ENCODE assay signal across 20 cellular contexts in the genomic region with DNA sequence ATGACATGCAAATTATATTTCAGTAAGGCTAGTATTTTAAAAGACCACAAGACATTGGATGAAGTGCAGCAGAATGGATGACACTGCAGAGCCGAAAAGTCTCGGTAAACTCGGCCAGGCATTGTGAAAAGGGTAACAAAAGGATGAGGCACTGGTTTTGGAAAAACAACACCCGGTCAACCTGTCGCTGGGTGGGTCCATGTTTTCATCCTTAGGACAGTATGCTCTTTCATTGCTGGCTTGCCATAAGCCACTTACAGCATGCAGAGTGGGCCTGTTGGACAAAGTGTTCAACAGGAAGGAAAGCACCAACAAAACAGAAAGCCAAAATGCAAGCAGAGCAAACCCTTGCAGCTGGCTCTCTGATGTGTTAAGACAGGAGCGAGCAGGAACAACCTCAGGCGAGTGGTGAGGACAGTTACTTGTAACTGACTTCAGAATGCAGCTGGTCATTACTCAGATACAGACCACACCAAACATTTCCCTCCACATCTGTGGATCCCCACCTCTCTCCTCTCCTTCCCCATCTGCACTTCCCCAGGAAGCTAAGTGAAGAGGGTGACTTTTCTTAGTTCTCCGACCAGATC. TPM values are rescaled to one million over a fixed set of nuclear protein-coding genes. Genes with fewer than 3 reads are reported as not detected.
"Had no signal": no experiment of that assay in that cellular context is flagged by ENCODE, and none has a peak within 500 bp of the region (broad histone marks: within the 10 kb centered on the region; RNA-seq: fewer than 3 reads in every experiment).

No MANE protein-coding gene starts in this region.

- H3K9me3 ChIP-seq: adrenal gland, left lung, neutrophil, transverse colon had no signal

- H3K4me3 ChIP-seq: adrenal gland, hepatocyte, left lung, transverse colon had no signal

- ATAC-seq: activated CD8-positive, alpha-beta T cell treated with anti-CD3 and anti-CD28 coated beads for 36 hours; activated T-cell treated with anti-CD3 and anti-CD28 coated beads, Interleukin-2, amount 50 U/mL, for 4 hours; esophagus mucosa; left lung; natural killer cell; stimulated activated naive B cell treated with anti-CD40 and anti-IgM and Interleukin-4, amounts not matched to agents 10 μg/mL and 1 μg/mL and 100 μg/mL, for 72 hours; T-helper 17 cell; WTC11 had no signal

- H3K27me3 ChIP-seq: adrenal gland, hepatocyte, left lung had no signal

- H3K36me3 Mint-ChIP-seq: activated naive CD4-positive, alpha-beta T cell treated with anti-CD3 and anti-CD28 coated beads, Interleukin-2, amount 50 U/mL, for 24 hours; natural killer cell; stimulated activated naive B cell treated with anti-CD40 and anti-IgM and Interleukin-4, amounts not matched to agents 10 μg/mL and 1 μg/mL and 100 μg/mL, for 72 hours; WTC11 had no signal

- H3K4me2 ChIP-seq: hepatocyte had no signal

- H3K27ac Mint-ChIP-seq: activated CD8-positive, alpha-beta T cell treated with anti-CD3 and anti-CD28 coated beads for 36 hours; activated naive CD4-positive, alpha-beta T cell treated with anti-CD3 and anti-CD28 coated beads, Interleukin-2, amount 50 U/mL, for 24 hours; natural killer cell; stimulated activated naive B cell treated with anti-CD40 and anti-IgM and Interleukin-4, amounts not matched to agents 10 μg/mL and 1 μg/mL and 100 μg/mL, for 72 hours; T-helper 17 cell; WTC11 had no signal

- H3K27ac ChIP-seq: adrenal gland, hepatocyte, left lung, neutrophil, parathyroid adenoma, transverse colon had no signal

- H3K9ac ChIP-seq: parathyroid adenoma had no signal

- H3K79me2 ChIP-seq: parathyroid adenoma had no signal

- DNase-seq: activated CD4-positive, alpha-beta T cell treated with anti-CD3 and anti-CD28 coated beads for 48 hours; activated CD8-positive, alpha-beta T cell treated with anti-CD3 and anti-CD28 coated beads for 36 hours; activated effector memory CD4-positive, alpha-beta T cell treated with Interleukin-2 at 50 U/mL for 16 hours; activated T-cell treated with anti-CD3 and anti-CD28 coated beads, Interleukin-2, amount 50 U/mL, for 4 hours; left lung; mesenchymal stem cell; natural killer cell; retina; stimulated activated CD4-positive, alpha-beta T cell treated with anti-CD3 and anti-CD28 coated beads, Interleukin-2, amount 100 ng/mL, for 48 hours; stimulated activated naive B cell treated with anti-CD40 and anti-IgM and Interleukin-4, amounts not matched to agents 10 μg/mL and 1 μg/mL and 100 μg/mL, for 72 hours; T-helper 17 cell; transverse colon had no signal

- H3K9me3 Mint-ChIP-seq: activated CD8-positive, alpha-beta T cell treated with anti-CD3 and anti-CD28 coated beads for 36 hours; activated naive CD4-positive, alpha-beta T cell treated with anti-CD3 and anti-CD28 coated beads, Interleukin-2, amount 50 U/mL, for 24 hours; activated T-cell treated with anti-CD3 and anti-CD28 coated beads, Interleukin-2, amount 50 U/mL, for 4 hours; natural killer cell; stimulated activated naive B cell treated with anti-CD40 and anti-IgM and Interleukin-4, amounts not matched to agents 10 μg/mL and 1 μg/mL and 100 μg/mL, for 72 hours had no signal

- H3K36me3 ChIP-seq: adrenal gland, left lung, neutrophil, transverse colon had no signal

- H2AFZ ChIP-seq: hepatocyte, parathyroid adenoma had no signal

- H3K4me3 Mint-ChIP-seq: activated CD8-positive, alpha-beta T cell treated with anti-CD3 and anti-CD28 coated beads for 36 hours; activated naive CD4-positive, alpha-beta T cell treated with anti-CD3 and anti-CD28 coated beads, Interleukin-2, amount 50 U/mL, for 24 hours; activated T-cell treated with anti-CD3 and anti-CD28 coated beads, Interleukin-2, amount 50 U/mL, for 4 hours; natural killer cell; stimulated activated naive B cell treated with anti-CD40 and anti-IgM and Interleukin-4, amounts not matched to agents 10 μg/mL and 1 μg/mL and 100 μg/mL, for 72 hours; T-helper 17 cell; WTC11 had no signal

RNA-seq across cellular contexts. Expression of gene CLIC6, which starts 50.9 kb away (rescaled TPM):
- total RNA-seq: glomerular endothelial cell, natural killer cell had no signal
